In genomic region chr4:10225096-10225495, GRCh38 we compare ENCODE assay signal across 27 cellular contexts.
"Had no signal": no experiment of that assay in that cellular context is flagged by ENCODE, and none has a peak within 500 bp of the region (broad histone marks: within the 10 kb centered on the region; RNA-seq: fewer than 3 reads in every experiment).

No MANE protein-coding gene starts in this region.

- H3K9me3 ChIP-seq: ascending aorta, MG63, SJSA1, SK-N-SH had no signal

- H3K4me1 ChIP-seq: ascending aorta, SJSA1 had no signal

- H3K27me3 ChIP-seq: ascending aorta, cardiac muscle cell, MG63, SJSA1 had no signal

- H3K36me3 ChIP-seq: ascending aorta, cardiac muscle cell, MG63, SJSA1 had no signal

- ATAC-seq: activated CD8-positive, alpha-beta T cell treated with anti-CD3 and anti-CD28 coated beads for 36 hours; Panc1 had no signal

- DNase-seq: activated CD4-positive, alpha-beta T cell treated with anti-CD3 and anti-CD28 coated beads, Interleukin-2, amount 10 ng/mL, durations not matched to agents 24 days and 14 days; activated CD4-positive, alpha-beta T cell treated with anti-CD3 and anti-CD28 coated beads, Interleukin-2, amount 50 U/mL, for 4 hours; activated CD8-positive, alpha-beta T cell treated with anti-CD3 and anti-CD28 coated beads for 36 hours; activated gamma-delta T cell; activated naive CD4-positive, alpha-beta T cell treated with Interleukin-2 at 50 U/mL for 16 hours; activated naive CD8-positive, alpha-beta T cell treated with anti-CD3 and anti-CD28 coated beads, Interleukin-2, amount 10 ng/mL, durations not matched to agents 7 days and 5 days; activated T-cell treated with anti-CD3 and anti-CD28 coated beads, Interleukin-2, amount 50 U/mL, for 24 hours; amygdala; MG63; MV-4-11; NCI-H1092; NCI-H1436 treated with DMSO at 0.1 percent for 48 hours; NCI-H1694 treated with DMSO at 0.1 percent for 48 hours; NCI-H2029; NCI-H345; NCI-H524 treated with DMSO at 0.1 percent for 48 hours; SHP77; SK-N-SH had no signal

- H3K27ac Mint-ChIP-seq: activated CD4-positive, alpha-beta T cell treated with anti-CD3 and anti-CD28 coated beads, Interleukin-2, amount 10 ng/mL, durations not matched to agents 24 days and 14 days; activated CD8-positive, alpha-beta T cell treated with anti-CD3 and anti-CD28 coated beads for 36 hours; activated naive CD4-positive, alpha-beta T cell treated with anti-CD3 and anti-CD28 coated beads, Interleukin-2, amount 50 U/mL, for 24 hours; activated naive CD8-positive, alpha-beta T cell treated with anti-CD3 and anti-CD28 coated beads, Interleukin-2, amount 10 ng/mL, durations not matched to agents 7 days and 5 days; activated T-cell treated with anti-CD3 and anti-CD28 coated beads, Interleukin-2, amount 50 U/mL, for 24 hours; activated T-helper 2 cell treated with anti-CD3 and anti-CD28 coated beads, Interferon-gamma antibody, Interleukin-2, Interleukin-4, amounts not matched to agents 10 μg/mL and 5 μg/mL and 100 μg/mL, durations not matched to agents 14 hours and 24 hours and 36 hours; T-helper 1 cell treated with Interleukin-12 subunit alpha and Interleukin-12 subunit beta and Interleukin-4 antibody, amounts not matched to agents 30 μg/mL and 1 μg/mL, for 36 hours; T-helper 2 cell treated with Interferon-gamma antibody and Interleukin-4, amounts not matched to agents 5 μg/mL and 100 μg/mL, for 36 hours had no signal

- H3K9me3 Mint-ChIP-seq: activated CD4-positive, alpha-beta T cell treated with anti-CD3 and anti-CD28 coated beads, Interleukin-2, amount 10 ng/mL, durations not matched to agents 24 days and 14 days; activated CD8-positive, alpha-beta T cell treated with anti-CD3 and anti-CD28 coated beads for 36 hours; activated naive CD4-positive, alpha-beta T cell treated with anti-CD3 and anti-CD28 coated beads, Interleukin-2, amount 50 U/mL, for 24 hours; activated naive CD8-positive, alpha-beta T cell treated with anti-CD3 and anti-CD28 coated beads, Interleukin-2, amount 10 ng/mL, durations not matched to agents 7 days and 5 days; activated T-cell treated with anti-CD3 and anti-CD28 coated beads, Interleukin-2, amount 50 U/mL, for 24 hours; activated T-helper 2 cell treated with anti-CD3 and anti-CD28 coated beads, Interferon-gamma antibody, Interleukin-2, Interleukin-4, amounts not matched to agents 10 μg/mL and 5 μg/mL and 100 μg/mL, durations not matched to agents 14 hours and 24 hours and 36 hours; T-helper 1 cell treated with Interleukin-12 subunit alpha and Interleukin-12 subunit beta and Interleukin-4 antibody, amounts not matched to agents 30 μg/mL and 1 μg/mL, for 36 hours; T-helper 2 cell treated with Interferon-gamma antibody and Interleukin-4, amounts not matched to agents 5 μg/mL and 100 μg/mL, for 36 hours had no signal

- H3K4me3 ChIP-seq: ascending aorta, cardiac muscle cell, MG63, SJSA1 had no signal

- H3K27me3 Mint-ChIP-seq: activated CD4-positive, alpha-beta T cell treated with anti-CD3 and anti-CD28 coated beads, Interleukin-2, amount 10 ng/mL, durations not matched to agents 24 days and 14 days; activated CD8-positive, alpha-beta T cell treated with anti-CD3 and anti-CD28 coated beads for 36 hours; activated naive CD4-positive, alpha-beta T cell treated with anti-CD3 and anti-CD28 coated beads, Interleukin-2, amount 50 U/mL, for 24 hours; activated naive CD8-positive, alpha-beta T cell treated with anti-CD3 and anti-CD28 coated beads, Interleukin-2, amount 10 ng/mL, durations not matched to agents 7 days and 5 days; activated T-cell treated with anti-CD3 and anti-CD28 coated beads, Interleukin-2, amount 50 U/mL, for 24 hours had no signal

- H3K4me1 Mint-ChIP-seq: activated CD4-positive, alpha-beta T cell treated with anti-CD3 and anti-CD28 coated beads, Interleukin-2, amount 10 ng/mL, durations not matched to agents 24 days and 14 days; activated naive CD8-positive, alpha-beta T cell treated with anti-CD3 and anti-CD28 coated beads, Interleukin-2, amount 10 ng/mL, durations not matched to agents 7 days and 5 days had no signal

- FAIRE-seq: TTC549 had no signal

- H3K36me3 Mint-ChIP-seq: activated naive CD4-positive, alpha-beta T cell treated with anti-CD3 and anti-CD28 coated beads, Interleukin-2, amount 50 U/mL, for 24 hours; activated naive CD8-positive, alpha-beta T cell treated with anti-CD3 and anti-CD28 coated beads, Interleukin-2, amount 10 ng/mL, durations not matched to agents 7 days and 5 days had no signal

- H3K27ac ChIP-seq: cardiac muscle cell, SJSA1 had no signal

- H3K4me3 Mint-ChIP-seq: activated CD4-positive, alpha-beta T cell treated with anti-CD3 and anti-CD28 coated beads, Interleukin-2, amount 10 ng/mL, durations not matched to agents 24 days and 14 days; activated CD8-positive, alpha-beta T cell treated with anti-CD3 and anti-CD28 coated beads for 36 hours; activated naive CD4-positive, alpha-beta T cell treated with anti-CD3 and anti-CD28 coated beads, Interleukin-2, amount 50 U/mL, for 24 hours; activated naive CD8-positive, alpha-beta T cell treated with anti-CD3 and anti-CD28 coated beads, Interleukin-2, amount 10 ng/mL, durations not matched to agents 7 days and 5 days; activated T-cell treated with anti-CD3 and anti-CD28 coated beads, Interleukin-2, amount 50 U/mL, for 24 hours; T-helper 1 cell treated with Interleukin-12 subunit alpha and Interleukin-12 subunit beta and Interleukin-4 antibody, amounts not matched to agents 30 μg/mL and 1 μg/mL, for 36 hours; T-helper 2 cell treated with Interferon-gamma antibody and Interleukin-4, amounts not matched to agents 5 μg/mL and 100 μg/mL, for 36 hours had no signal
